14 cellular contexts compared by ENCODE assay signal in the genomic region with DNA sequence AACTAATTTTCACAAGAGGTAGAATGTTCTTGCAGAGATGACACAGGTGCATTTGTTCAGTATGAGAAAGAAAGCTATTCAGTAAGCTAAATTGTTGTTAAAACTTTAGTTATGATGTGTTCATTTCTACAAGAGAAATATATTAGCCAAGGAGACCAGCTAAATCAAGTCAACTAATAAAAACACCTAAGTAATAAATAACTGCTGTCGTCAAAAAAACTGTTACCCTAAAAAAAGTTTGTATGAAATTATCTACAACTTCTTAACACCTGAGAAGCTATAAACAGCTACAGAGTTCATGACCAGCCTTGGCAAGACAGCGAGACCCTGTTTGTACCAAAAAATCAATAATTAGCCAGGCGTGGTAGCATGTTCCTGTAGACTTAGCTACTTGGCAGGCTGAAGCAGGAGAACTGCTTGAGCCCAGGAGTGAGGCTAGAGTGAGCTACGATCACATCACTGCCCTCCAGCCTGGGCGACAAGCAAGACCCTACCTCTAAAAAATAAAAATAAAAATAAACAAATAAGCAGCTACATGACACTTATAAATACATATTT.
DNase-seq lines count a peak whose midpoint lies in the region; ATAC-seq, FAIRE-seq and TF ChIP-seq lines count a peak whose summit lies in the region.
"Had no signal": no experiment of that assay in that cellular context is flagged by ENCODE, and none has a peak within 500 bp of the region (broad histone marks: within the 10 kb centered on the region; RNA-seq: fewer than 3 reads in every experiment).

No MANE protein-coding gene starts in this region.

- DNase-seq in GM12892 (ENCODE audit: insufficient read length) = no peak
- no peak for DNase-seq in left colon
- no peak for DNase-seq in cerebellar nuclear complex (lab: John Stamatoyannopoulos, UW)
- no peak for DNase-seq in stimulated activated naive CD4-positive, alpha-beta T cell (lab: John Stamatoyannopoulos, UW)
- DNase-seq in NCI-H524 (lab: John Stamatoyannopoulos, UW) = no peak
- DNase-seq in NCI-H226 = no peak
- DNase-seq: effector CD4-positive, alpha-beta T cell; gastrocnemius medialis; SHP77 treated with DMSO at 0.1 percent for 48 hours; spleen had no signal

- peak; percentile 40 for FAIRE-seq in GM12892 (lab: Jason Lieb, UNC)
- FAIRE-seq: K562, keratinocyte had no signal

- no peak for TF ChIP-seq POLR2A in GM12892 (IDR thresholded peaks at IDR 0.05; ENCODE audit: low read depth, low read length)

- intact Hi-C loops in left colon (cut with DNase I, micrococcal nuclease) = no loop called here

- ATAC-seq in GM19463 (IDR thresholded peaks at IDR 0.05; ENCODE audit: unreplicated experiment) (peak; percentile 85), HG03378 (IDR thresholded peaks at IDR 0.05; ENCODE audit: unreplicated experiment) (peak; percentile 74), left colon (peak; percentile 29)
- ATAC-seq: K562 had no signal

Comparison
In these comparisons a context has a peak if more than half of its experiments do, and no peak if none do; other contexts are left out.
1. ATAC-seq: peak in every context shown above with its lines; median percentile 85 in GM19463; 74 in HG03378; 29 in left colon.